ENCODE assay signal across 1 cellular context in genomic region chr18:62335494-62335893, GRCh38.
TF ChIP-seq lines count a peak whose summit lies in the region.

No MANE protein-coding gene starts in this region.

TF ChIP-seq in GM12878, 131 proteins besides CTCF, POLR2A, EP300 and RAD21 (continued from another document):
- 0 out of 2 replicates have a peak, but pooled peaks have one; percentile 12 for TF ChIP-seq PKNOX1 (IDR thresholded peaks at IDR 0.05)
- TF ChIP-seq EGR1 (IDR thresholded peaks at IDR 0.05; ENCODE audit: borderline replicate concordance in 1 of 2, low read depth in 2 of 2, low read length in 2 of 2) = no peak
- no peak for TF ChIP-seq RAD51 (IDR thresholded peaks at IDR 0.05)
- no peak for TF ChIP-seq SUZ12 (IDR thresholded peaks at IDR 0.05; ENCODE audit: unreplicated experiment)
- no peak for TF ChIP-seq IRF4 (IDR thresholded peaks at IDR 0.05; ENCODE audit: low read depth, low read length)
- no peak for TF ChIP-seq ZBTB33 (IDR thresholded peaks at IDR 0.05)
